ENCODE assay signal across 2 cellular contexts in genomic region chr11:125513705-125514265, GRCh38.
TF ChIP-seq lines count a peak whose summit lies in the region.

No MANE protein-coding gene starts in this region.

TF ChIP-seq in GM12878, 131 proteins besides CTCF, POLR2A, EP300 and RAD21:
- TF ChIP-seq FOS (IDR thresholded peaks at IDR 0.05; ENCODE audit: borderline replicate concordance, extremely low read depth, insufficient read length) (no peak), SKIL (IDR thresholded peaks at IDR 0.05; ENCODE audit: low read depth, poor library complexity, severe bottlenecking) (no peak), TAF1 (IDR thresholded peaks at IDR 0.05; ENCODE audit: borderline replicate concordance, low read depth, low read length) (no peak), SP1 (IDR thresholded peaks at IDR 0.05; ENCODE audit: low read depth, low read length) (no peak), EGR1 (IDR thresholded peaks at IDR 0.05; ENCODE audit: borderline replicate concordance in 1 of 2, low read depth in 2 of 2, low read length in 2 of 2) (no peak), SRF (IDR thresholded peaks at IDR 0.05; ENCODE audit: low read depth in 2 of 2, low read length in 2 of 2) (no peak), LARP7 (IDR thresholded peaks at IDR 0.05) (no peak)

TF ChIP-seq in HepG2, 621 proteins besides CTCF, POLR2A, EP300 and RAD21:
- TF ChIP-seq, protein P1, sequence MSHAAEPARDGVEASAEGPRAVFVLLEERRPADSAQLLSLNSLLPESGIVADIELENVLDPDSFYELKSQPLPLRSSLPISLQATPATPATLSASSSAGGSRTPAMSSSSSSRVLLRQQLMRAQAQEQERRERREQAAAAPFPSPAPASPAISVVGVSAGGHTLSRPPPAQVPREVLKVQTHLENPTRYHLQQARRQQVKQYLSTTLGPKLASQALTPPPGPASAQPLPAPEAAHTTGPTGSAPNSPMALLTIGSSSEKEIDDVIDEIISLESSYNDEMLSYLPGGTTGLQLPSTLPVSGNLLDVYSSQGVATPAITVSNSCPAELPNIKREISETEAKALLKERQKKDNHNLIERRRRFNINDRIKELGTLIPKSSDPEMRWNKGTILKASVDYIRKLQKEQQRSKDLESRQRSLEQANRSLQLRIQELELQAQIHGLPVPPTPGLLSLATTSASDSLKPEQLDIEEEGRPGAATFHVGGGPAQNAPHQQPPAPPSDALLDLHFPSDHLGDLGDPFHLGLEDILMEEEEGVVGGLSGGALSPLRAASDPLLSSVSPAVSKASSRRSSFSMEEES (CRISPR knock-in tag; IDR thresholded peaks at IDR 0.05), result no peak
- TF ChIP-seq RXRB (CRISPR knock-in tag; IDR thresholded peaks at IDR 0.05; ENCODE audit: borderline replicate concordance), result no peak
- TF ChIP-seq, protein P2, sequence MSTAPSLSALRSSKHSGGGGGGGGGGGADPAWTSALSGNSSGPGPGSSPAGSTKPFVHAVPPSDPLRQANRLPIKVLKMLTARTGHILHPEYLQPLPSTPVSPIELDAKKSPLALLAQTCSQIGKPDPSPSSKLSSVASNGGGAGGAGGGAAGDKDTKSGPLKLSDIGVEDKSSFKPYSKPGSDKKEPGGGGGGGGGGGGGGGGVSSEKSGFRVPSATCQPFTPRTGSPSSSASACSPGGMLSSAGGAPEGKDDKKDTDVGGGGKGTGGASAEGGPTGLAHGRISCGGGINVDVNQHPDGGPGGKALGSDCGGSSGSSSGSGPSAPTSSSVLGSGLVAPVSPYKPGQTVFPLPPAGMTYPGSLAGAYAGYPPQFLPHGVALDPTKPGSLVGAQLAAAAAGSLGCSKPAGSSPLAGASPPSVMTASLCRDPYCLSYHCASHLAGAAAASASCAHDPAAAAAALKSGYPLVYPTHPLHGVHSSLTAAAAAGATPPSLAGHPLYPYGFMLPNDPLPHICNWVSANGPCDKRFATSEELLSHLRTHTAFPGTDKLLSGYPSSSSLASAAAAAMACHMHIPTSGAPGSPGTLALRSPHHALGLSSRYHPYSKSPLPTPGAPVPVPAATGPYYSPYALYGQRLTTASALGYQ (CRISPR knock-in tag; IDR thresholded peaks at IDR 0.05), result no peak
- TF ChIP-seq PRMT3 (CRISPR knock-in tag; IDR thresholded peaks at IDR 0.05; ENCODE audit: borderline replicate concordance, low read depth), result no peak
- no peak for TF ChIP-seq NFE2 (CRISPR knock-in tag; IDR thresholded peaks at IDR 0.05)
- TF ChIP-seq, protein P3, sequence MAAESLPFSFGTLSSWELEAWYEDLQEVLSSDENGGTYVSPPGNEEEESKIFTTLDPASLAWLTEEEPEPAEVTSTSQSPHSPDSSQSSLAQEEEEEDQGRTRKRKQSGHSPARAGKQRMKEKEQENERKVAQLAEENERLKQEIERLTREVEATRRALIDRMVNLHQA (CRISPR knock-in tag; IDR thresholded peaks at IDR 0.05), result no peak
- TF ChIP-seq SRY (CRISPR knock-in tag; IDR thresholded peaks at IDR 0.05), result no peak
- no peak for TF ChIP-seq KLF9 (CRISPR knock-in tag; IDR thresholded peaks at IDR 0.05; ENCODE audit: low read depth)
- TF ChIP-seq, protein P4, sequence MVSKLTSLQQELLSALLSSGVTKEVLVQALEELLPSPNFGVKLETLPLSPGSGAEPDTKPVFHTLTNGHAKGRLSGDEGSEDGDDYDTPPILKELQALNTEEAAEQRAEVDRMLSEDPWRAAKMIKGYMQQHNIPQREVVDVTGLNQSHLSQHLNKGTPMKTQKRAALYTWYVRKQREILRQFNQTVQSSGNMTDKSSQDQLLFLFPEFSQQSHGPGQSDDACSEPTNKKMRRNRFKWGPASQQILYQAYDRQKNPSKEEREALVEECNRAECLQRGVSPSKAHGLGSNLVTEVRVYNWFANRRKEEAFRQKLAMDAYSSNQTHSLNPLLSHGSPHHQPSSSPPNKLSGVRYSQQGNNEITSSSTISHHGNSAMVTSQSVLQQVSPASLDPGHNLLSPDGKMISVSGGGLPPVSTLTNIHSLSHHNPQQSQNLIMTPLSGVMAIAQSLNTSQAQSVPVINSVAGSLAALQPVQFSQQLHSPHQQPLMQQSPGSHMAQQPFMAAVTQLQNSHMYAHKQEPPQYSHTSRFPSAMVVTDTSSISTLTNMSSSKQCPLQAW (CRISPR knock-in tag; IDR thresholded peaks at IDR 0.05), result no peak
- TF ChIP-seq ARID5B (CRISPR knock-in tag; IDR thresholded peaks at IDR 0.05), result no peak
- TF ChIP-seq PRDM10 (CRISPR knock-in tag; IDR thresholded peaks at IDR 0.05; ENCODE audit: low read depth), result no peak
- TF ChIP-seq, protein P5, sequence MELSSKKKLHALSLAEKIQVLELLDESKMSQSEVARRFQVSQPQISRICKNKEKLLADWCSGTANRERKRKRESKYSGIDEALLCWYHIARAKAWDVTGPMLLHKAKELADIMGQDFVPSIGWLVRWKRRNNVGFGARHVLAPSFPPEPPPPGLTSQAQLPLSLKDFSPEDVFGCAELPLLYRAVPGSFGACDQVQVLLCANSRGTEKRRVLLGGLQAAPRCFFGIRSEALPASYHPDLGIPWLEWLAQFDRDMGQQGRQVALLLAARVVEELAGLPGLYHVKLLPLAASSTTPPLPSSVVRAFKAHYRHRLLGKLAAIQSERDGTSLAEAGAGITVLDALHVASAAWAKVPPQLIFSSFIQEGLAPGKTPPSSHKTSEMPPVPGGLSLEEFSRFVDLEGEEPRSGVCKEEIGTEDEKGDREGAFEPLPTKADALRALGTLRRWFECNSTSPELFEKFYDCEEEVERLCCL (CRISPR knock-in tag; IDR thresholded peaks at IDR 0.05; ENCODE audit: borderline replicate concordance), result no peak
- TF ChIP-seq KDM4B (CRISPR knock-in tag; IDR thresholded peaks at IDR 0.05), result no peak
- TF ChIP-seq HNRNPLL (IDR thresholded peaks at IDR 0.05; ENCODE audit: low read depth, low read length, poor library complexity, severe bottlenecking), result no peak
- no peak for TF ChIP-seq WIZ (CRISPR knock-in tag; IDR thresholded peaks at IDR 0.05)
